Comparison of ENCODE assay signal across 10 cellular contexts in genomic region chrX:48703642-48704481, GRCh38.
DNase-seq lines count a peak whose midpoint lies in the region; TF ChIP-seq lines count a peak whose summit lies in the region.
"Had no signal": no experiment of that assay in that cellular context is flagged by ENCODE, and none has a peak within 500 bp of the region (broad histone marks: within the 10 kb centered on the region; RNA-seq: fewer than 3 reads in every experiment).

No MANE protein-coding gene starts in this region.

- no peak overlapping the region for H3K4me3 ChIP-seq in AG10803 (ENCODE audit: low read length)
- H3K4me3 ChIP-seq: sigmoid colon had no signal

- peak overlapping the region; percentile 36 for H3K27ac ChIP-seq in caudate nucleus (ENCODE audit: low read depth, low read length)
- H3K27ac ChIP-seq: sigmoid colon had no signal

- peak; percentile 20; the same call in 1 of the 2 replicates for TF ChIP-seq CTCF in AG10803 (conservative IDR thresholded peaks at IDR 0.05; ENCODE audit: low read length)

- DNase-seq in AG10803 (ENCODE audit: low read depth): peak; percentile 44
- peak; percentile 9 for DNase-seq in HK-2 (ENCODE audit: unreplicated experiment)
- DNase-seq in caudate nucleus (lab: John Stamatoyannopoulos, UW): peak in 20 of 61 donors; percentile 2 to 67 (median 17)
- peak; percentile 18 for DNase-seq in iris pigment epithelial cell (ENCODE audit: low read depth)
- no peak for DNase-seq in 8988T
- no peak for DNase-seq in NCI-H128 (lab: John Stamatoyannopoulos, UW; ENCODE audit: unreplicated experiment)
- no peak for DNase-seq in Kasumi-1 (lab: John Stamatoyannopoulos, UW)
- no peak for DNase-seq in stimulated activated CD4-positive, alpha-beta T cell treated with anti-CD3 and anti-CD28 coated beads, Interleukin-4, amount 100 ng/mL, for 24 hours
- DNase-seq: sigmoid colon; stimulated activated naive CD8-positive, alpha-beta T cell treated with anti-CD3 and anti-CD28 coated beads, Interleukin-15, amount 100 ng/mL, for 72 hours had no signal

Comparison
In these comparisons a context has a peak if more than half of its experiments do, and no peak if none do; other contexts are left out.
1. DNase-seq: peak in AG10803 (single experiment), HK-2 (single experiment) and iris pigment epithelial cell (single experiment); none in 8988T (single experiment), NCI-H128 (single experiment), Kasumi-1 (0 of 2) and stimulated activated CD4-positive, alpha-beta T cell treated with anti-CD3 and anti-CD28 coated beads, Interleukin-4, amount 100 ng/mL, for 24 hours (single experiment).